Comparison of ENCODE assay signal across 8 cellular contexts in the genomic region with DNA sequence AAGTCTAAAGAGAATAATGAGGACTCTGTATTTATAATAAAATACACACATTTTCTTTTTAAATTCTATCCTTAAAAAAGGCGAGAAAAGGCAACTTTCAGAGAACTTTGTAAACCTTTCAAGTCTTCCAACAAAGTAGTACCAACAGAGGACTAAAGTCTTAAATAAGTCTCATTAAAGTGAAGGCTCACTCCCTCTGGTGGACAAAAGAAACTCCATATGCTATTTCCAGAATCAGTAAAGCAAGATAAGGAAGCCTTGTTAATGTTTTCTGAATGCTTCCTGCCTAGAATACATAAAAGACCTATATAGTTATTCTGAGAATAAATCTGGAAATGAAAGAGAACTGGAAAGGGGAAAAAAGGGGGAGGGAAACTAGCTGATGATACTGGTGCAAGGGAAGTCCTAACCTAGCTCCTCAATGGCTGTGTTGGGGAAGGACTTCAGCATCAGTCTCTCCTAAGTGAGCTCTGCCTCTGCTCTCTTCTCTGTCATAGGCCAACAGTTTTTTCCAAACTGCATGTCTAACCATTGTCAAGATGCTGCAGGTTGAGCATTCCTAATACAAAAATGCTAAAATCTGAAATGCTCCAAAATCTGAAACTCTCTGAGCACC. TPM values are rescaled to one million over a fixed set of nuclear protein-coding genes. Genes with fewer than 3 reads are reported as not detected.
A peak's percentile ranks its signal among the peaks of the same experiment; 100 is the strongest.
DNase-seq lines count a peak whose midpoint lies in the region; ATAC-seq, FAIRE-seq and TF ChIP-seq lines count a peak whose summit lies in the region.

No MANE protein-coding gene starts in this region.

- H2BK5ac ChIP-seq in trophoblast cell (ENCODE audit: low read depth, low read length, poor library complexity), result no peak overlapping the region

- DNase-seq in GM10248 (ENCODE audit: extremely low spot score) (peak; percentile 39), NCI-H2081 (lab: John Stamatoyannopoulos, UW) (peak; percentile 61 to 63), fibroblast of pulmonary artery (ENCODE audit: low read depth) (peak; percentile 77), trophoblast cell (peak; percentile 19 to 85), MG63 (no peak)

- H3K23ac ChIP-seq in trophoblast cell (ENCODE audit: low read length), result no peak overlapping the region

- H3K79me1 ChIP-seq in trophoblast cell (ENCODE audit: low read length), result no peaks in the 10 kb centered on the region

- no peak overlapping the region for H2AFZ ChIP-seq in trophoblast cell (ENCODE audit: insufficient read depth, low read length, poor library complexity)

- H4K8ac ChIP-seq in trophoblast cell (ENCODE audit: low read depth, low read length), result no peak overlapping the region

- peak; percentile 58 for ATAC-seq in HG02642 (IDR thresholded peaks at IDR 0.05; ENCODE audit: poor library complexity, unreplicated experiment)

- H2BK12ac ChIP-seq in trophoblast cell (ENCODE audit: low read length), result no peak overlapping the region

- no CpG with 5 or more reads among the region's 1 CpG for WGBS in trophoblast cell (ENCODE audit: extremely low coverage, insufficient coverage, insufficient read length)

- no peak overlapping the region for H4K12ac ChIP-seq in trophoblast cell (ENCODE audit: low read depth, low read length)

- no peak overlapping the region for H3K18ac ChIP-seq in trophoblast cell (ENCODE audit: low read length)

- peaks cover 3 to 6% of the 10 kb centered on the region in 2 experiments for H3K4me1 ChIP-seq in trophoblast cell (ENCODE audit: control insufficient read depth in 1 of 2, insufficient read depth in 2 of 2, low read length in 2 of 2)

- no peak overlapping the region for H2AK5ac ChIP-seq in trophoblast cell (ENCODE audit: low read length)

- peaks cover 11% of the 10 kb centered on the region for H3K79me2 ChIP-seq in trophoblast cell (ENCODE audit: control insufficient read depth, insufficient read depth, low read length, poor library complexity)

- H3K4me3 ChIP-seq in fibroblast of pulmonary artery (replicated peaks; ENCODE audit: low read depth, low read length) (no peak overlapping the region), trophoblast cell (ENCODE audit: low read depth, low read length) (no peak overlapping the region), MG63 (no peak overlapping the region)

- H3K36me3 ChIP-seq in trophoblast cell (ENCODE audit: control insufficient read depth in 1 of 2, insufficient read depth in 2 of 2, low read length in 2 of 2) (peaks cover 2 to 4% of the 10 kb centered on the region in 2 experiments), MG63 (peaks cover 6% of the 10 kb centered on the region)

- CTCF ChIA-PET in GM10248 (lab: Yijun Ruan, JAX), result interaction anchor here (0.6 to 2.4 kb wide), 14 partner anchors 11 to 232 kb away, joined by 3 to 12 read pairs (median 3); no protein-coding TSS in a partner anchor

- H3K9ac ChIP-seq in trophoblast cell (ENCODE audit: low read length), result no peak overlapping the region

- POLR2A ChIA-PET in GM10248 (lab: Yijun Ruan, JAX), result interaction anchor here (0.6 to 2.3 kb wide), 2 partner anchors 8 to 185 kb away, joined by 3 to 6 read pairs; a partner anchor contains a TSS

- no peak overlapping the region for H3K4me2 ChIP-seq in trophoblast cell (ENCODE audit: low read length)

- no peak overlapping the region for H2BK120ac ChIP-seq in trophoblast cell (ENCODE audit: insufficient read depth, low read length, poor library complexity)

- H3K9me3 ChIP-seq in trophoblast cell (ENCODE audit: insufficient read depth, low read depth, low read length) (no peaks in the 10 kb centered on the region), MG63 (no peaks in the 10 kb centered on the region)

- peak; percentile 76 for TF ChIP-seq CTCF in 22Rv1 (IDR thresholded peaks at IDR 0.05)
- peak; percentile 57 for TF ChIP-seq CTCF in GM10248 (IDR thresholded peaks at IDR 0.05; ENCODE audit: control extremely low read depth, extremely low read depth, low read depth, missing control alignments)
- TF ChIP-seq CTCF in fibroblast of pulmonary artery (IDR thresholded peaks at IDR 0.05; ENCODE audit: low read length, missing control alignments), result peak; percentile 76

- no peak overlapping the region for H3K14ac ChIP-seq in trophoblast cell (ENCODE audit: low read length)

- peak overlapping the region; percentile 88 for H3K4ac ChIP-seq in trophoblast cell (ENCODE audit: low read depth, low read length)

- no peaks in the 10 kb centered on the region for H3K27me3 ChIP-seq in trophoblast cell (ENCODE audit: insufficient read depth, low read length)
- H3K27me3 ChIP-seq in MG63, result no peaks in the 10 kb centered on the region

- H3K27ac ChIP-seq in 22Rv1 (peak overlapping the region; percentile 32; the same call in 1 of the 2 replicates), trophoblast cell (ENCODE audit: low read depth, low read length) (no peak overlapping the region)

- peak; percentile 66 for FAIRE-seq in TTC549 (lab: Jason Lieb, UNC)

- no peak overlapping the region for H4K91ac ChIP-seq in trophoblast cell (ENCODE audit: low read depth, low read length)

RNA-seq across cellular contexts. Expression of a gene that starts 7.2 kb away (rescaled TPM):
- polyA plus RNA-seq in trophoblast cell (2013), result 199 and 205 TPM in 2 replicates
- total RNA-seq in MG63 (2014; rRNA removed; shearing (Covaris generic); ENCODE audit: low replicate concordance), result 19.5 and 22.1 TPM in 2 replicates
